ENCODE assay signal across 24 cellular contexts in the genomic region with DNA sequence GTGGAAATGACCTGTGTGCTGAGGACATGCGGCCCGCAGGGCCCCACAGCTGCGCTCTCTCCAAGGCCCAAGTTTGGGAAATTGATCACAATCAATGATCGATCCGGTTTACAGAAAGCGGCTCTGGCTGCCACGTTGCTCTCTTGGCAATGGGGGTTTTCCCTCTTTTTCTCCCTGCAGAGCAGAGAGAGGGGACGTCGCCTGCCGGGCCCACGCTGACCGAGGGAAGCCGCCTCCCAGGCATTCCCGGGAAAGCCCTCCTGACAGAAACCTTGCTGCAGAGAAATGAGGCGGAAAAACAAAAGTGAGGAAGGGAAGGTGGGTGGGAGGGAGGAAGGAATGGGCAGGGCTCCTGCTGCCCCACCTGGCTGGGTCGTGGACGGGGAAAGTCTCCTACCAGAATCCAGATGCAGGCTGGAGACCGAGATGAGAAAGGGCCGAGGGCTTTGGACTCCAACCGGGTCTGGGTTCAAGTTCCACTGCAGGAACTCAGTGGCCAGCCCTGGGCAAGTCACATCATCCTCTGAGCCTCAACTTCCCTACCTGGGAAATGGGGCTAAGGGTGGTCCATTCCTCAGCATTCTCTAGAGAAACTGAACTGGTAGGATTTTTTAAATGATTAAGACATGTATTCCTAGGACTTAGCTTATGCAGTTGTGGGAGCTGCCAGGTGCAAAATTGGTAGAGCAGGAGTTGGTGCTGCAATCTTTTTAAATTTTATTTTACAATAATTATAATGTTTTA.
"Had no signal": no experiment of that assay in that cellular context is flagged by ENCODE, and none has a peak within 500 bp of the region (broad histone marks: within the 10 kb centered on the region; RNA-seq: fewer than 3 reads in every experiment).

No MANE protein-coding gene starts in this region.

- H3K79me2 ChIP-seq: hepatocyte had no signal

- H3K4me2 ChIP-seq: hepatocyte had no signal

- H3K9me3 ChIP-seq: pancreas, prostate gland, sigmoid colon, suprapubic skin, thoracic aorta, tibial artery, uterus had no signal

- H3K27ac ChIP-seq: hepatocyte, left ventricle myocardium inferior, pancreas, prostate gland, sigmoid colon, spleen, suprapubic skin, thoracic aorta, tibial artery, uterus had no signal

- FAIRE-seq: pancreas, small intestine had no signal

- DNase-seq: islet precursor cell; left ventricle myocardium inferior; mesendoderm; naive B cell; natural killer cell; nephron progenitor cell; nucleus accumbens; pancreas; retina; right cardiac atrium; sigmoid colon; small intestine; spleen; stimulated activated CD4-positive, alpha-beta T cell treated with anti-CD3 and anti-CD28 coated beads, Interleukin-4, amount 100 ng/mL, for 24 hours; stimulated activated naive CD4-positive, alpha-beta T cell; tibial artery; trophoblast cell; uterus had no signal

- H3K36me3 ChIP-seq: left ventricle myocardium inferior, pancreas, prostate gland, sigmoid colon, spleen, suprapubic skin, thoracic aorta, tibial artery, uterus had no signal

- H3K4me1 ChIP-seq: left ventricle myocardium inferior, pancreas, prostate gland, sigmoid colon, spleen, suprapubic skin, tibial artery, uterus had no signal

- H3K27me3 ChIP-seq: hepatocyte, pancreas, uterus had no signal

- ATAC-seq: natural killer cell; pancreas; right cardiac atrium; stimulated activated effector memory CD8-positive, alpha-beta T cell treated with anti-CD3 and anti-CD28 coated beads, Interleukin-12 subunit alpha, Interleukin-12 subunit beta, amount 100 ng/mL, for 72 hours had no signal

- H3K4me3 ChIP-seq: hepatocyte, left ventricle myocardium inferior, lung, pancreas, prostate gland, sigmoid colon, spleen, suprapubic skin, thoracic aorta, tibial artery, uterus had no signal

- H2AFZ ChIP-seq: hepatocyte had no signal
